ENCODE assay signal across 8 cellular contexts in genomic region chr10:11162828-11163599, GRCh38.
DNase-seq lines count a peak whose midpoint lies in the region; ATAC-seq and TF ChIP-seq lines count a peak whose summit lies in the region.

No MANE protein-coding gene starts in this region.

- intact Hi-C loops in gastrocnemius medialis (cut with DNase I; ENCODE audit: low total_unique reads) (no loop called here), Calu3 (cut with micrococcal nuclease; ENCODE audit: unreplicated experiment) (no loop called here)

- peak; percentile 60 for DNase-seq in activated CD4-positive, CD25-positive, alpha-beta regulatory T cell treated with anti-CD3 and anti-CD28 coated beads, Interleukin-2, amount 50 U/mL, for 16 hours (ENCODE audit: low read depth, low spot score)
- peak; percentile 73 for DNase-seq in effector CD4-positive, alpha-beta T cell
- DNase-seq in gastrocnemius medialis = peak; percentile 27 to 65
- DNase-seq in NCI-H128 (lab: John Stamatoyannopoulos, UW; ENCODE audit: unreplicated experiment) = no peak
- DNase-seq in NCI-H2107 treated with DMSO at 0.1 percent for 48 hours (lab: John Stamatoyannopoulos, UW; ENCODE audit: unreplicated experiment) = no peak
- no peak for DNase-seq in Calu3

- CTCF ChIA-PET in Calu3 (lab: Charles Lee) = no interaction called here

- no peak overlapping the region for H3K4me3 Mint-ChIP-seq in Calu3 (ENCODE audit: low read depth, unreplicated experiment)

- ATAC-seq in GM19328 (IDR thresholded peaks at IDR 0.05; ENCODE audit: unreplicated experiment) (peak; percentile 61), HG03280 (IDR thresholded peaks at IDR 0.05; ENCODE audit: unreplicated experiment) (peak; percentile 60), gastrocnemius medialis (peak in 1 of 2 donors; percentile 43)

- H3K9me3 ChIP-seq in gastrocnemius medialis = no peaks in the 10 kb centered on the region

- H3K4me3 ChIP-seq in gastrocnemius medialis = no peak overlapping the region

- no peaks in the 10 kb centered on the region for H3K36me3 ChIP-seq in gastrocnemius medialis

- H3K27me3 ChIP-seq in gastrocnemius medialis = no peaks in the 10 kb centered on the region

- H3K9me3 Mint-ChIP-seq in Calu3 (ENCODE audit: low read depth, unreplicated experiment) = peaks cover 12% of the 10 kb centered on the region

- in situ Hi-C loops in gastrocnemius medialis (cut with MboI; ENCODE audit: low sequenced_read_pairs in 4 of 4) = no loop called here

- H3K4me1 Mint-ChIP-seq in Calu3 (ENCODE audit: low read depth, unreplicated experiment) = no peaks in the 10 kb centered on the region

- peak in 1 of 2 donors; percentile 3 for TF ChIP-seq POLR2A in gastrocnemius medialis (IDR thresholded peaks at IDR 0.05)

- peaks cover 30 to 44% of the 10 kb centered on the region in 2 donors for H3K4me1 ChIP-seq in gastrocnemius medialis

- BruUV-seq in Calu3 (replicated peaks; lab: Mats Ljungman, UMichigan) = no TSS peak

- H3K36me3 Mint-ChIP-seq in Calu3 (ENCODE audit: insufficient read depth, unreplicated experiment) = no peaks in the 10 kb centered on the region

- TF ChIP-seq CTCF in gastrocnemius medialis (IDR thresholded peaks at IDR 0.05 in 4 of 5, conservative IDR thresholded peaks at IDR 0.05 in 1 of 5) (no peak), Calu3 (IDR thresholded peaks at IDR 0.05; ENCODE audit: unreplicated experiment) (no peak)

- peak overlapping the region in 3 of 4 donors; percentile 20 to 62 (median 21) for H3K27ac ChIP-seq in gastrocnemius medialis

- H3K27me3 Mint-ChIP-seq in Calu3 (ENCODE audit: unreplicated experiment) = peaks cover 34% of the 10 kb centered on the region

- H3K27ac Mint-ChIP-seq in Calu3 (ENCODE audit: unreplicated experiment) = no peak overlapping the region

Comparison
In these comparisons a context has a peak if more than half of its experiments do, and no peak if none do; other contexts are left out.
1. DNase-seq: peak in activated CD4-positive, CD25-positive, alpha-beta regulatory T cell treated with anti-CD3 and anti-CD28 coated beads, Interleukin-2, amount 50 U/mL, for 16 hours (single experiment), effector CD4-positive, alpha-beta T cell (single experiment) and gastrocnemius medialis (2 of 2); none in NCI-H128 (single experiment), NCI-H2107 treated with DMSO at 0.1 percent for 48 hours (single experiment) and Calu3 (single experiment).